14 cellular contexts compared by ENCODE assay signal in the genomic region with DNA sequence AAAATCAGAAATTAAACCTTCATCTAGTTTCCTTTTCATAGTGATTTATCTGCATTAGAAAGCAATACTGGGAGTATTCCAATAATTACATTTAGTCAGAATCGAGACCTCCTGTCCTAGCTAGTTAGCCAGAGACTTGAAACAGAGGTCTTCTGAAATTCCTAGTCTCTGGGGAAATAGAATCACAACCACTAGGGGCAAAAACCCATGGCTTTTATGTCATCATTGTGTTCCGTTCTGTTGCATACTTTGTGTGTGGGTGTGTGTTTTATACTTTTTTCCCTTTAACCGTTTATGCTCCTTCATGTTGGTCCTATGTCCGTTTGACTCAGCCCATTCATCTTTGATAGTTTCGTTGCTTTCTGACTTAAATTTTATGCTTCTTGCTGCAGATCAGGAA.
DNase-seq lines count a peak whose midpoint lies in the region; ATAC-seq and TF ChIP-seq lines count a peak whose summit lies in the region.
"Had no signal": no experiment of that assay in that cellular context is flagged by ENCODE, and none has a peak within 500 bp of the region (broad histone marks: within the 10 kb centered on the region; RNA-seq: fewer than 3 reads in every experiment).

No MANE protein-coding gene starts in this region.

- H3K9me3 Mint-ChIP-seq in CD4-positive, CD25-positive, alpha-beta regulatory T cell: no peaks in the 10 kb centered on the region
- H3K9me3 Mint-ChIP-seq in activated naive CD8-positive, alpha-beta T cell treated with anti-CD3 and anti-CD28 coated beads, Interleukin-2, amount 50 U/mL, for 24 hours: no peaks in the 10 kb centered on the region
- H3K9me3 Mint-ChIP-seq in mesothelial cell of epicardium: no peaks in the 10 kb centered on the region

- peak overlapping the region in 2 of 3 donors; percentile 10 to 88 for H3K27ac Mint-ChIP-seq in CD4-positive, CD25-positive, alpha-beta regulatory T cell
- H3K27ac Mint-ChIP-seq in activated naive CD8-positive, alpha-beta T cell treated with anti-CD3 and anti-CD28 coated beads, Interleukin-2, amount 50 U/mL, for 24 hours: peak overlapping the region; percentile 15
- H3K27ac Mint-ChIP-seq in mesothelial cell of epicardium: no peak overlapping the region

- DNase-seq in CD4-positive, CD25-positive, alpha-beta regulatory T cell: no peak
- DNase-seq in HCEC 1CT (peak; percentile 12), lower lobe of right lung (no peak), dermis blood vessel endothelial cell (no peak), mesothelial cell of epicardium (ENCODE audit: low spot score in 2 of 2, unreplicated experiment in 2 of 2) (no peak)
- DNase-seq in activated naive CD8-positive, alpha-beta T cell treated with anti-CD3 and anti-CD28 coated beads, Interleukin-2, amount 50 U/mL, for 24 hours: no peak
- DNase-seq: activated CD8-positive, alpha-beta memory T cell treated with anti-CD3 and anti-CD28 coated beads for 24 hours; activated naive CD4-positive, alpha-beta T cell treated with Interleukin-2 at 50 U/mL for 16 hours; cortex of kidney; islet precursor cell; NCI-H510A treated with DMSO at 0.1 percent for 48 hours; sigmoid colon; T-helper 9 cell had no signal

- peaks cover 25% of the 10 kb centered on the region for H3K36me3 Mint-ChIP-seq in CD4-positive, CD25-positive, alpha-beta regulatory T cell
- H3K36me3 Mint-ChIP-seq in activated naive CD8-positive, alpha-beta T cell treated with anti-CD3 and anti-CD28 coated beads, Interleukin-2, amount 50 U/mL, for 24 hours (ENCODE audit: low read depth): peaks cover 11% of the 10 kb centered on the region
- peaks cover 30% of the 10 kb centered on the region for H3K36me3 Mint-ChIP-seq in mesothelial cell of epicardium

- H3K36me3 ChIP-seq in CD4-positive, CD25-positive, alpha-beta regulatory T cell (ENCODE audit: control insufficient read depth, insufficient read depth, low read length): peaks cover 51% of the 10 kb centered on the region
- peaks cover 58% of the 10 kb centered on the region for H3K36me3 ChIP-seq in lower lobe of right lung

- peaks cover 0 to 10% (median 4%) of the 10 kb centered on the region in 4 donors for H3K4me1 Mint-ChIP-seq in CD4-positive, CD25-positive, alpha-beta regulatory T cell
- peaks cover 9% of the 10 kb centered on the region for H3K4me1 Mint-ChIP-seq in activated naive CD8-positive, alpha-beta T cell treated with anti-CD3 and anti-CD28 coated beads, Interleukin-2, amount 50 U/mL, for 24 hours
- H3K4me1 Mint-ChIP-seq in mesothelial cell of epicardium: no peaks in the 10 kb centered on the region

- H3K27me3 Mint-ChIP-seq in CD4-positive, CD25-positive, alpha-beta regulatory T cell: no peaks in the 10 kb centered on the region
- no peaks in the 10 kb centered on the region for H3K27me3 Mint-ChIP-seq in activated naive CD8-positive, alpha-beta T cell treated with anti-CD3 and anti-CD28 coated beads, Interleukin-2, amount 50 U/mL, for 24 hours
- no peaks in the 10 kb centered on the region for H3K27me3 Mint-ChIP-seq in mesothelial cell of epicardium (ENCODE audit: low read depth)

- no peaks in the 10 kb centered on the region for H3K9me3 ChIP-seq in CD4-positive, CD25-positive, alpha-beta regulatory T cell (ENCODE audit: control insufficient read depth in 2 of 2, low read length in 2 of 2)
- H3K9me3 ChIP-seq in lower lobe of right lung: no peaks in the 10 kb centered on the region
- H3K9me3 ChIP-seq: sigmoid colon had no signal

- H3K27me3 ChIP-seq in CD4-positive, CD25-positive, alpha-beta regulatory T cell (ENCODE audit: control insufficient read depth, insufficient read depth, low read length): no peaks in the 10 kb centered on the region
- no peaks in the 10 kb centered on the region for H3K27me3 ChIP-seq in lower lobe of right lung (ENCODE audit: low read depth)
- H3K27me3 ChIP-seq: sigmoid colon had no signal

- intact Hi-C loops in lower lobe of right lung (cut with DNase I): no loop called here

- H3K4me3 Mint-ChIP-seq in CD4-positive, CD25-positive, alpha-beta regulatory T cell: no peak overlapping the region
- H3K4me3 Mint-ChIP-seq in activated naive CD8-positive, alpha-beta T cell treated with anti-CD3 and anti-CD28 coated beads, Interleukin-2, amount 50 U/mL, for 24 hours: no peak overlapping the region
- no peak overlapping the region for H3K4me3 Mint-ChIP-seq in mesothelial cell of epicardium

- no peak overlapping the region for H3K4me3 ChIP-seq in CD4-positive, CD25-positive, alpha-beta regulatory T cell (ENCODE audit: low read depth, low read length)
- H3K4me3 ChIP-seq in lower lobe of right lung: no peak overlapping the region
- H3K4me3 ChIP-seq: sigmoid colon had no signal

- H3K27ac ChIP-seq in CD4-positive, CD25-positive, alpha-beta regulatory T cell (ENCODE audit: insufficient read depth, low read length, poor library complexity, severe bottlenecking): no peak overlapping the region
- H3K27ac ChIP-seq in lower lobe of right lung: no peak overlapping the region
- H3K27ac ChIP-seq: sigmoid colon had no signal

- H3K4me1 ChIP-seq in CD4-positive, CD25-positive, alpha-beta regulatory T cell (ENCODE audit: control insufficient read depth, insufficient read depth, low read length, poor library complexity, severe bottlenecking): no peaks in the 10 kb centered on the region
- no peaks in the 10 kb centered on the region for H3K4me1 ChIP-seq in lower lobe of right lung
- H3K4me1 ChIP-seq: sigmoid colon had no signal

- no peak for ATAC-seq in CD4-positive, CD25-positive, alpha-beta regulatory T cell (ENCODE audit: low read depth in 2 of 2)
- ATAC-seq in activated naive CD8-positive, alpha-beta T cell treated with anti-CD3 and anti-CD28 coated beads, Interleukin-2, amount 50 U/mL, for 24 hours: no peak
- ATAC-seq in lower lobe of right lung (no peak), HG02571 (IDR thresholded peaks at IDR 0.05; ENCODE audit: unreplicated experiment) (no peak)

- TF ChIP-seq CTCF in lower lobe of right lung (IDR thresholded peaks at IDR 0.05) (peak; percentile 7), mesothelial cell of epicardium (IDR thresholded peaks at IDR 0.05; ENCODE audit: unreplicated experiment) (no peak)
